Comparison of ENCODE assay signal across 7 cellular contexts in the genomic region with DNA sequence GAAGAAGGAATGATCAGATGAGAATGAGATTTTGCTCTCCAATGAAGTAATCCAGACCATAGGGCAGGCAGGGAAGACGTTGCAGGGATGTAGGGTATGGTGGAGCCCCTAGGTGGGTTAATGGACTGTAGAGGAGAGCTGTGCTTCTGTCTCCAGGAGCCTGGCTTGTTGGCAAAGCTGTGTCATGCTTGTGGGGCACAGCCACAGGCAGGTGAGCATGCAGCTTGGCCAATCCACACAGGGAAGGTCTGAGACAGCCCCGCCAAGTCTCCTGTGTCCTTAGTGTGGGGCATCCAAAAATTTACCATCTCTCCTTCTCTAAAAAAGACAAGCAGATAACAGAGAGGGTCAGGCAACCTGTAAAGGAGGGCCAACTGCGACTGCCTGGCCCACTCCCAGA.
"Had no signal": no experiment of that assay in that cellular context is flagged by ENCODE, and none has a peak within 500 bp of the region (broad histone marks: within the 10 kb centered on the region; RNA-seq: fewer than 3 reads in every experiment).

No MANE protein-coding gene starts in this region.

- ATAC-seq: HCT116 had no signal

- H3K27ac Mint-ChIP-seq: HFFc6 had no signal

- H3K9me3 ChIP-seq: HAP-1 had no signal

- H3K4me3 ChIP-seq: HAP-1 had no signal

- H3K4me1 Mint-ChIP-seq: IgD-negative memory B cell had no signal

- H3K4me3 Mint-ChIP-seq: HFFc6, IgD-negative memory B cell had no signal

- DNase-seq: GOT3, H7, HFFc6, KBM-7 had no signal

- H3K9me3 Mint-ChIP-seq: HFFc6 had no signal

- H3K4me1 ChIP-seq: HAP-1 had no signal

- H3K36me3 ChIP-seq: HAP-1 had no signal
